10 cellular contexts compared by ENCODE assay signal in the genomic region with DNA sequence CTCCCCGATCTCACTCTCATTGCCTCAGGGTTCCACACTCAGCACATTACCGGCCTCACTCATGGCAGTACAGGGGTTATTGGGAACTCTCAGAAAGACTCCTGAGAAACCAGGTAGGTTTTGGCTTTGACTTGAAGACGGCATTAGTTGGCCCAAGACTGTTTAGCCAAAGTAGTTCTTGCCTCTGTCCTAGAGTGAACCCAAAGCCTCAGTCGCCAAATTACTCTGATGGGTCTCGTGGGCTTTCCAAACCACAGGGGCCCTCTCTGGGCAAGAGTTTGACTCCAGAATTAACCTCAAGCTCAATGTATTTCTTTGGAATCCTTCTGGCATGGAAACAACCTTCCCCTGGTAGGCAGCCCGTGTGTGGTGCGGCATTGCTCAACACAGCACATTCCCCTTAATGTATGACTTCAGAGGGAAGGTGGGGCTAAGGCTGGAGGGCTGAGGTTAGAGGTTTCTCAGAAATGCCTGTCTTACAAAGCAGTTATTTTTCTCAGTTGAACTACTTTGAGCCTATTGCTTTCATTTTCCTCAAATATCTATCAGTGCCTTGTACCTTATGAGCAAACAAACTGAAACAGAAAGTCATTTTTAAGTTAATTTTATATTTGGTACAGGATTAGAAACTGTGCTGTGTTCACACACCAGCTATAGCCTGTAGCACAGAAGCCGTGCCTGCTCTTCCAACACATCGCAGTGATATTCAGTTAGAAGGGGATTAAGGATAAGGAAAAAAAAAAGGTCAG.
DNase-seq lines count a peak whose midpoint lies in the region; ATAC-seq and TF ChIP-seq lines count a peak whose summit lies in the region.
"Had no signal": no experiment of that assay in that cellular context is flagged by ENCODE, and none has a peak within 500 bp of the region (broad histone marks: within the 10 kb centered on the region; RNA-seq: fewer than 3 reads in every experiment).

No MANE protein-coding gene starts in this region.

- POLR2A ChIA-PET in WTC11 (lab: Charles Lee): no interaction called here
- POLR2A ChIA-PET in naive thymus-derived CD4-positive, alpha-beta T cell (lab: Charles Lee): interaction anchor here (0.6 kb wide), 1 partner anchor 27 kb away, joined by 5 read pairs; no protein-coding TSS in a partner anchor

- H3K9me3 ChIP-seq in DND-41 (ENCODE audit: insufficient read depth, low read length, severe bottlenecking): no peaks in the 10 kb centered on the region
- H3K9me3 ChIP-seq in naive thymus-derived CD4-positive, alpha-beta T cell (ENCODE audit: control insufficient read depth in 2 of 3, low read length in 3 of 3): no peaks in the 10 kb centered on the region

- H3K79me2 ChIP-seq in DND-41 (ENCODE audit: insufficient read depth, low read length): no peaks in the 10 kb centered on the region

- TF ChIP-seq CTCF in DND-41 (IDR thresholded peaks at IDR 0.05; ENCODE audit: borderline replicate concordance, extremely low read depth, low read length, poor library complexity, severe bottlenecking): no peak
- TF ChIP-seq CTCF in WTC11 (IDR thresholded peaks at IDR 0.05): no peak

- ATAC-seq in DND-41 (ENCODE audit: insufficient read depth, low read depth) (peak; percentile 98), GM19328 (IDR thresholded peaks at IDR 0.05; ENCODE audit: unreplicated experiment) (peak; percentile 96), HG03175 (IDR thresholded peaks at IDR 0.05; ENCODE audit: unreplicated experiment) (peak; percentile 97), WTC11 (peak; percentile 43; the same call in 1 of the 2 replicates)
- ATAC-seq in naive thymus-derived CD4-positive, alpha-beta T cell: peak; percentile 46
- ATAC-seq: K562 had no signal

- peak overlapping the region; percentile 14 to 51; a peak in 3 of 4 replicates for H3K4me3 ChIP-seq in DND-41 (ENCODE audit: low read depth in 1 of 2, low read length in 2 of 2)
- H3K4me3 ChIP-seq in naive thymus-derived CD4-positive, alpha-beta T cell (ENCODE audit: low read length): no peak overlapping the region
- H3K4me3 ChIP-seq: K562 had no signal

- peak overlapping the region; percentile 68 for H3K4me2 ChIP-seq in DND-41 (ENCODE audit: insufficient read depth, low read length)

- intact Hi-C loops in naive thymus-derived CD4-positive, alpha-beta T cell (cut with micrococcal nuclease): no loop called here

- H3K27me3 Mint-ChIP-seq in WTC11 (ENCODE audit: low read depth): no peaks in the 10 kb centered on the region
- no peaks in the 10 kb centered on the region for H3K27me3 Mint-ChIP-seq in naive thymus-derived CD4-positive, alpha-beta T cell
- H3K27me3 Mint-ChIP-seq: stimulated activated naive CD8-positive, alpha-beta T cell treated with anti-CD3 and anti-CD28 coated beads, Interleukin-15, Interleukin-2, amounts not matched to agents 100 ng/mL and 50 ng/mL, for 24 hours had no signal

- H4K20me1 ChIP-seq in DND-41 (ENCODE audit: insufficient read depth, low read length): no peaks in the 10 kb centered on the region

- peak overlapping the region; percentile 45 for H3K9ac ChIP-seq in DND-41 (ENCODE audit: low read depth, low read length)

- no peaks in the 10 kb centered on the region for H3K9me3 Mint-ChIP-seq in WTC11
- peaks cover 0 to 12% (median 2%) of the 10 kb centered on the region in 11 donors for H3K9me3 Mint-ChIP-seq in naive thymus-derived CD4-positive, alpha-beta T cell

- peak overlapping the region; percentile 73 for H2AFZ ChIP-seq in DND-41 (ENCODE audit: low read depth, low read length)

- peak overlapping the region; percentile 67 for H3K27ac ChIP-seq in DND-41 (ENCODE audit: low read length)
- H3K27ac ChIP-seq in naive thymus-derived CD4-positive, alpha-beta T cell (ENCODE audit: low read depth, low read length): no peak overlapping the region

- H3K4me1 ChIP-seq in DND-41 (ENCODE audit: insufficient read depth, low read length): peaks cover 16% of the 10 kb centered on the region
- H3K4me1 ChIP-seq in naive thymus-derived CD4-positive, alpha-beta T cell (ENCODE audit: control insufficient read depth in 2 of 2, insufficient read depth in 2 of 2, low read length in 2 of 2): no peaks in the 10 kb centered on the region

- H3K27ac Mint-ChIP-seq in WTC11: no peak overlapping the region
- H3K27ac Mint-ChIP-seq in naive thymus-derived CD4-positive, alpha-beta T cell: peak overlapping the region in 1 of 9 donors; percentile 85
- H3K27ac Mint-ChIP-seq: stimulated activated naive CD8-positive, alpha-beta T cell treated with anti-CD3 and anti-CD28 coated beads, Interleukin-15, Interleukin-2, amounts not matched to agents 100 ng/mL and 50 ng/mL, for 24 hours had no signal

- no peaks in the 10 kb centered on the region for H3K36me3 ChIP-seq in DND-41 (ENCODE audit: insufficient read depth, low read length)
- no peaks in the 10 kb centered on the region for H3K36me3 ChIP-seq in naive thymus-derived CD4-positive, alpha-beta T cell (ENCODE audit: control insufficient read depth in 2 of 3, insufficient read depth in 3 of 3, low read length in 3 of 3)

- DNase-seq in DND-41 (peak; percentile 84), WTC11 (ENCODE audit: low spot score) (no peak), NCI-H446 treated with DMSO at 0.1 percent for 48 hours (lab: John Stamatoyannopoulos, UW) (no peak), ecto neural progenitor cell (ENCODE audit: low spot score) (no peak)
- peak in 1 of 9 donors; percentile 41 for DNase-seq in naive thymus-derived CD4-positive, alpha-beta T cell
- no peak for DNase-seq in stimulated activated naive CD4-positive, alpha-beta T cell (lab: John Stamatoyannopoulos, UW)

- CTCF ChIA-PET in WTC11 (lab: Charles Lee): no interaction called here
- CTCF ChIA-PET in naive thymus-derived CD4-positive, alpha-beta T cell (lab: Charles Lee): no interaction called here

- H3K4me1 Mint-ChIP-seq in WTC11: peaks cover 7% of the 10 kb centered on the region; the same call in 1 of the 2 replicates
- H3K4me1 Mint-ChIP-seq in naive thymus-derived CD4-positive, alpha-beta T cell: peaks cover 0 to 22% (median 0%) of the 10 kb centered on the region in 7 donors

- H3K27me3 ChIP-seq in DND-41 (ENCODE audit: insufficient read depth, low read length, poor library complexity): no peaks in the 10 kb centered on the region
- no peaks in the 10 kb centered on the region for H3K27me3 ChIP-seq in naive thymus-derived CD4-positive, alpha-beta T cell (ENCODE audit: control insufficient read depth in 2 of 2, insufficient read depth in 2 of 2, low read length in 2 of 2)

- no peaks in the 10 kb centered on the region for H3K36me3 Mint-ChIP-seq in WTC11
- H3K36me3 Mint-ChIP-seq in naive thymus-derived CD4-positive, alpha-beta T cell: peaks cover 0 to 6% (median 0%) of the 10 kb centered on the region in 5 donors

- no peak overlapping the region for H3K4me3 Mint-ChIP-seq in WTC11
- H3K4me3 Mint-ChIP-seq in naive thymus-derived CD4-positive, alpha-beta T cell: peak overlapping the region in 2 of 10 donors; percentile 42 to 78
- H3K4me3 Mint-ChIP-seq: stimulated activated naive CD8-positive, alpha-beta T cell treated with anti-CD3 and anti-CD28 coated beads, Interleukin-15, Interleukin-2, amounts not matched to agents 100 ng/mL and 50 ng/mL, for 24 hours had no signal

TF ChIP-seq in WTC11, 78 proteins besides CTCF, POLR2A, EP300 and RAD21 (continues in another document):
- TF ChIP-seq JAZF1 (CRISPR knock-in tag; IDR thresholded peaks at IDR 0.05) (no peak), ZNF121 (CRISPR knock-in tag; IDR thresholded peaks at IDR 0.05) (no peak), EMX1 (CRISPR knock-in tag; IDR thresholded peaks at IDR 0.05) (no peak), GABPB1 (CRISPR knock-in tag; IDR thresholded peaks at IDR 0.05) (no peak), RELA (CRISPR knock-in tag; IDR thresholded peaks at IDR 0.05; ENCODE audit: borderline replicate concordance) (no peak), ZNF671 (CRISPR knock-in tag; IDR thresholded peaks at IDR 0.05) (no peak), TEAD1 (CRISPR knock-in tag; IDR thresholded peaks at IDR 0.05) (no peak), ZBTB21 (CRISPR knock-in tag; IDR thresholded peaks at IDR 0.05; ENCODE audit: borderline replicate concordance) (no peak), IRF2 (CRISPR knock-in tag; IDR thresholded peaks at IDR 0.05; ENCODE audit: borderline replicate concordance, low read depth) (no peak), ESRRA (CRISPR knock-in tag; IDR thresholded peaks at IDR 0.05; ENCODE audit: borderline replicate concordance) (no peak)
- TF ChIP-seq, protein P1, sequence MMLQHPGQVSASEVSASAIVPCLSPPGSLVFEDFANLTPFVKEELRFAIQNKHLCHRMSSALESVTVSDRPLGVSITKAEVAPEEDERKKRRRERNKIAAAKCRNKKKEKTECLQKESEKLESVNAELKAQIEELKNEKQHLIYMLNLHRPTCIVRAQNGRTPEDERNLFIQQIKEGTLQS (CRISPR knock-in tag; conservative IDR thresholded peaks at IDR 0.05): no peak
- TF ChIP-seq, protein P2, sequence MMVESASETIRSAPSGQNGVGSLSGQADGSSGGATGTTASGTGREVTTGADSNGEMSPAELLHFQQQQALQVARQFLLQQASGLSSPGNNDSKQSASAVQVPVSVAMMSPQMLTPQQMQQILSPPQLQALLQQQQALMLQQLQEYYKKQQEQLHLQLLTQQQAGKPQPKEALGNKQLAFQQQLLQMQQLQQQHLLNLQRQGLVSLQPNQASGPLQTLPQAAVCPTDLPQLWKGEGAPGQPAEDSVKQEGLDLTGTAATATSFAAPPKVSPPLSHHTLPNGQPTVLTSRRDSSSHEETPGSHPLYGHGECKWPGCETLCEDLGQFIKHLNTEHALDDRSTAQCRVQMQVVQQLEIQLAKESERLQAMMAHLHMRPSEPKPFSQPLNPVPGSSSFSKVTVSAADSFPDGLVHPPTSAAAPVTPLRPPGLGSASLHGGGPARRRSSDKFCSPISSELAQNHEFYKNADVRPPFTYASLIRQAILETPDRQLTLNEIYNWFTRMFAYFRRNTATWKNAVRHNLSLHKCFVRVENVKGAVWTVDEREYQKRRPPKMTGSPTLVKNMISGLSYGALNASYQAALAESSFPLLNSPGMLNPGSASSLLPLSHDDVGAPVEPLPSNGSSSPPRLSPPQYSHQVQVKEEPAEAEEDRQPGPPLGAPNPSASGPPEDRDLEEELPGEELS (CRISPR knock-in tag; IDR thresholded peaks at IDR 0.05): no peak
- TF ChIP-seq, protein P3, sequence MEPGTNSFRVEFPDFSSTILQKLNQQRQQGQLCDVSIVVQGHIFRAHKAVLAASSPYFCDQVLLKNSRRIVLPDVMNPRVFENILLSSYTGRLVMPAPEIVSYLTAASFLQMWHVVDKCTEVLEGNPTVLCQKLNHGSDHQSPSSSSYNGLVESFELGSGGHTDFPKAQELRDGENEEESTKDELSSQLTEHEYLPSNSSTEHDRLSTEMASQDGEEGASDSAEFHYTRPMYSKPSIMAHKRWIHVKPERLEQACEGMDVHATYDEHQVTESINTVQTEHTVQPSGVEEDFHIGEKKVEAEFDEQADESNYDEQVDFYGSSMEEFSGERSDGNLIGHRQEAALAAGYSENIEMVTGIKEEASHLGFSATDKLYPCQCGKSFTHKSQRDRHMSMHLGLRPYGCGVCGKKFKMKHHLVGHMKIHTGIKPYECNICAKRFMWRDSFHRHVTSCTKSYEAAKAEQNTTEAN (CRISPR knock-in tag; IDR thresholded peaks at IDR 0.05): no peak

Comparison
In these comparisons a context has a peak if more than half of its experiments do, and no peak if none do; other contexts are left out.
1. ATAC-seq: peak in every context shown above with its lines; median percentile 98 in DND-41; 97 in HG03175; 96 in GM19328; 46 in naive thymus-derived CD4-positive, alpha-beta T cell; 43 in WTC11.